Comparison of ENCODE assay signal across 9 cellular contexts in the genomic region with DNA sequence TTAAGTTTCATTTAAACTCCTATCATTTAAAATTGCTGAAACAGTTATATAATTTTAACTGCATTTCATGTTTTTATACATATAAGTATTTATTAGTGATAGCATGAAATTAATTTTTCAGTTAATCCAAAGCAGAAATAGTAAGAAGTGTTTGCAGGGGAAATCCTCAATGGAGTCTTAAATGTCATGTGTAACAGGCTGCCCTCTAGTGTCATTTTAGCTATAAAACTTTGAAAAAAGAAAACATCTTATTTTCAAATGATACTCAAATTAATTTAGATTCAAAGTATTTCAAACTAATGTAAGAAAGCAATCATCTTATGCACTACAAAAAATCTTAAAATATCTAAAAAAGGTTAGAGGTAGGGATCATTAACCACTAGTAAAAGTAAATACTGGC. TPM values are rescaled to one million over a fixed set of nuclear protein-coding genes. Genes with fewer than 3 reads are reported as not detected.
DNase-seq lines count a peak whose midpoint lies in the region; ATAC-seq and TF ChIP-seq lines count a peak whose summit lies in the region.
"Had no signal": no experiment of that assay in that cellular context is flagged by ENCODE, and none has a peak within 500 bp of the region (broad histone marks: within the 10 kb centered on the region; RNA-seq: fewer than 3 reads in every experiment).

No MANE protein-coding gene starts in this region.

- H2AFZ ChIP-seq in OCI-LY7 (ENCODE audit: low read length) (no peak overlapping the region), fibroblast of lung (ENCODE audit: low read length) (no peak overlapping the region)
- H2AFZ ChIP-seq: parathyroid adenoma had no signal

- H3K27ac ChIP-seq in OCI-LY7 (ENCODE audit: low read depth, low read length, poor library complexity, severe bottlenecking): no peak overlapping the region
- no peak overlapping the region for H3K27ac ChIP-seq in fibroblast of lung (ENCODE audit: insufficient read depth, low read length)
- H3K27ac ChIP-seq: parathyroid adenoma had no signal

- H3K9me3 ChIP-seq in OCI-LY7 (ENCODE audit: low read length): no peaks in the 10 kb centered on the region
- no peaks in the 10 kb centered on the region for H3K9me3 ChIP-seq in fibroblast of lung (ENCODE audit: control insufficient read depth, insufficient read depth, low read depth, low read length)

- ATAC-seq in HG03045 (IDR thresholded peaks at IDR 0.05; ENCODE audit: unreplicated experiment) (no peak), HG03196 (IDR thresholded peaks at IDR 0.05; ENCODE audit: unreplicated experiment) (no peak)

- H3K9ac ChIP-seq in fibroblast of lung (ENCODE audit: insufficient read depth, low read length): no peak overlapping the region
- H3K9ac ChIP-seq: parathyroid adenoma had no signal

- H4K20me1 ChIP-seq in OCI-LY7 (ENCODE audit: insufficient read depth, low read length) (peaks cover 10% of the 10 kb centered on the region; the same call in 1 of the 2 replicates), fibroblast of lung (ENCODE audit: control insufficient read depth, extremely low read depth, insufficient read depth, low read length) (no peaks in the 10 kb centered on the region)

- peak; percentile 18 for DNase-seq in A172 (ENCODE audit: low spot score)
- no peak for DNase-seq in GM12864 (ENCODE audit: low read depth)
- DNase-seq in OCI-LY7 (ENCODE audit: low spot score): peak; percentile 33
- DNase-seq in fibroblast of lung (ENCODE audit: low read depth in 2 of 2): peak; percentile 30 to 56
- DNase-seq in GM19238 (ENCODE audit: insufficient read length, low spot score): no peak
- DNase-seq in activated CD8-positive, alpha-beta memory T cell treated with anti-CD3 and anti-CD28 coated beads, Interleukin-2, amount 50 U/mL, for 48 hours: no peak

- H3K9me2 ChIP-seq in OCI-LY7 (ENCODE audit: insufficient read depth, low read length): no peaks in the 10 kb centered on the region

- no peaks in the 10 kb centered on the region for H3K27me3 ChIP-seq in fibroblast of lung (ENCODE audit: control insufficient read depth, insufficient read depth, low read length)

- CTCF ChIA-PET in OCI-LY7 (lab: Charles Lee; ENCODE audit: unreplicated experiment): no interaction called here

- H3K36me3 ChIP-seq in OCI-LY7 (ENCODE audit: insufficient read depth, low read length): peaks cover 68% of the 10 kb centered on the region
- H3K36me3 ChIP-seq in fibroblast of lung (ENCODE audit: control insufficient read depth, insufficient read depth, low read length): peaks cover 3% of the 10 kb centered on the region

- peak; percentile 26 for TF ChIP-seq CTCF in GM12864 (IDR thresholded peaks at IDR 0.05; ENCODE audit: low read depth, low read length, missing control alignments)
- TF ChIP-seq CTCF in OCI-LY7 (conservative IDR thresholded peaks at IDR 0.05; ENCODE audit: low read length): peak; percentile 84
- TF ChIP-seq CTCF in fibroblast of lung (conservative IDR thresholded peaks at IDR 0.05 in 1 of 2, IDR thresholded peaks at IDR 0.05 in 1 of 2; ENCODE audit: low read depth in 1 of 2, low read length in 2 of 2): peak in 1 of 2 donors; percentile 44

- H3K4me2 ChIP-seq in OCI-LY7 (ENCODE audit: low read length): no peak overlapping the region
- no peak overlapping the region for H3K4me2 ChIP-seq in fibroblast of lung (ENCODE audit: extremely low read depth, insufficient read depth, low read length)

- H3K79me2 ChIP-seq in OCI-LY7 (ENCODE audit: insufficient read depth, low read depth, low read length) (peaks cover 6% of the 10 kb centered on the region; the same call in 1 of the 2 replicates), fibroblast of lung (ENCODE audit: control insufficient read depth, insufficient read depth, low read length) (no peaks in the 10 kb centered on the region)
- H3K79me2 ChIP-seq: parathyroid adenoma had no signal

- BruUV-seq in OCI-LY7 (replicated peaks; lab: Mats Ljungman, UMichigan): no TSS peak

- intact Hi-C loops in OCI-LY7 (cut with micrococcal nuclease; ENCODE audit: unreplicated experiment): no loop called here

- POLR2A ChIA-PET in OCI-LY7 (lab: Charles Lee): interaction anchor here (0.9 to 2.4 kb wide), 7 partner anchors 9 to 60 kb away, joined by 3 to 7 read pairs (median 4); no protein-coding TSS in a partner anchor

- H3K4me3 ChIP-seq in GM12864 (ENCODE audit: low read depth, low read length) (no peak overlapping the region), OCI-LY7 (ENCODE audit: low read depth, low read length, poor library complexity, severe bottlenecking) (no peak overlapping the region), fibroblast of lung (replicated peaks in 1 of 4; ENCODE audit: control extremely low read depth in 1 of 4, insufficient read depth in 1 of 4, low read depth in 3 of 4, low read length in 4 of 4) (no peak overlapping the region)

- H3K4me1 ChIP-seq in OCI-LY7 (ENCODE audit: insufficient read depth, low read length, poor library complexity, severe bottlenecking) (no peaks in the 10 kb centered on the region), fibroblast of lung (ENCODE audit: control insufficient read depth, extremely low read depth, insufficient read depth, low read length) (no peaks in the 10 kb centered on the region)

RNA-seq across cellular contexts. Expression of gene TAPT1, which starts 27.1 kb away (rescaled TPM):
- 7.8 and 11.4 TPM in 2 replicates for total RNA-seq in A172 (2014; rRNA removed; shearing (Covaris generic))
- total RNA-seq in OCI-LY7 (2014; rRNA removed; shearing (Covaris generic)): 23.2 and 34.3 TPM in 2 replicates
- total RNA-seq in OCI-LY7 (2022) (66.6 and 94.1 TPM in 2 replicates), fibroblast of lung (15.9 and 20.6 TPM in 2 replicates)
- polyA plus RNA-seq in fibroblast of lung: 9.9 and 18.7 TPM in 2 replicates
- 6.2 and 9.2 TPM in 2 replicates for polyA plus RNA-seq in fibroblast of lung (2012)
- polyA minus RNA-seq in fibroblast of lung (ENCODE audit: low replicate concordance): 4.8 and 6.8 TPM in 2 replicates

Comparison
In these comparisons a context has a peak if more than half of its experiments do, and no peak if none do; other contexts are left out.
1. DNase-seq: peak in A172 (single experiment), OCI-LY7 (single experiment) and fibroblast of lung (2 of 2); none in GM12864 (single experiment), GM19238 (single experiment) and activated CD8-positive, alpha-beta memory T cell treated with anti-CD3 and anti-CD28 coated beads, Interleukin-2, amount 50 U/mL, for 48 hours (single experiment).